In genomic region chr2:64359892-64360657, GRCh38 we compare ENCODE assay signal across 1 cellular context.
TF ChIP-seq lines count a peak whose summit lies in the region.

No MANE protein-coding gene starts in this region.

TF ChIP-seq in GM23338, 12 proteins besides CTCF, POLR2A, EP300 and RAD21 (continued from another document):
- TF ChIP-seq REST (IDR thresholded peaks at IDR 0.05; ENCODE audit: unreplicated experiment): no peak
- no peak for TF ChIP-seq ETS1 (IDR thresholded peaks at IDR 0.05)
- no peak for TF ChIP-seq EZH2phosphoT487 (IDR thresholded peaks at IDR 0.05; ENCODE audit: unreplicated experiment)
- no peak for TF ChIP-seq STAT1 (IDR thresholded peaks at IDR 0.05; ENCODE audit: unreplicated experiment)
